1 cellular context compared by ENCODE assay signal in the genomic region with DNA sequence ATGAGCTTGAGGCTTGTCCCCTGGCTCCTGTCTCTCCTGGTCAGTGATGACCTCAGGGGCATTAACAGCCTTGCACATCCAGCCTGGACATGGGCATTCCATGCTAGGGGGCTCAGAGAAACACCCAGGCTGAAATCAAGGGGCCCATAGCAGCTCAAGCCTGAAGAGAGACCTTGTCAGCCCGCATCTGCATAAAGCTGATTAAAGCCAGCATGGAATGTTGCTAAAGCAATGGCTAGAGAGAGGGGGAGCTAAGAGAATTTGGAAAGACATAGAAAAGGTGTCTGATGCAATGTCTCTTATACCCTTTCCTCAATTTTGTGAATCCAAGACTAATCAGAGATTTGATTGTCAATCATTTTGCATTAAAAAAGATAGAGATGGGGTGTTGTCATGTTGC.
TF ChIP-seq lines count a peak whose summit lies in the region.

No MANE protein-coding gene starts in this region.

TF ChIP-seq in GM23338, 12 proteins besides CTCF, POLR2A, EP300 and RAD21 (continued from another document):
- TF ChIP-seq, protein P1, sequence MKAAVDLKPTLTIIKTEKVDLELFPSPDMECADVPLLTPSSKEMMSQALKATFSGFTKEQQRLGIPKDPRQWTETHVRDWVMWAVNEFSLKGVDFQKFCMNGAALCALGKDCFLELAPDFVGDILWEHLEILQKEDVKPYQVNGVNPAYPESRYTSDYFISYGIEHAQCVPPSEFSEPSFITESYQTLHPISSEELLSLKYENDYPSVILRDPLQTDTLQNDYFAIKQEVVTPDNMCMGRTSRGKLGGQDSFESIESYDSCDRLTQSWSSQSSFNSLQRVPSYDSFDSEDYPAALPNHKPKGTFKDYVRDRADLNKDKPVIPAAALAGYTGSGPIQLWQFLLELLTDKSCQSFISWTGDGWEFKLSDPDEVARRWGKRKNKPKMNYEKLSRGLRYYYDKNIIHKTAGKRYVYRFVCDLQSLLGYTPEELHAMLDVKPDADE (IDR thresholded peaks at IDR 0.05) = no peak
- TF ChIP-seq ZNF114 (CRISPR knock-in tag; IDR thresholded peaks at IDR 0.05) = no peak
- no peak for TF ChIP-seq NANOG (IDR thresholded peaks at IDR 0.05; ENCODE audit: borderline replicate concordance)
- TF ChIP-seq STAT1 (IDR thresholded peaks at IDR 0.05; ENCODE audit: unreplicated experiment) = no peak
- TF ChIP-seq EZH2phosphoT487 (IDR thresholded peaks at IDR 0.05; ENCODE audit: unreplicated experiment) = no peak
- no peak for TF ChIP-seq CREB1 (CRISPR knock-in tag; IDR thresholded peaks at IDR 0.05; ENCODE audit: low read depth)
- TF ChIP-seq ZNF462 (CRISPR knock-in tag; IDR thresholded peaks at IDR 0.05) = no peak
- no peak for TF ChIP-seq EZH2 (IDR thresholded peaks at IDR 0.05; ENCODE audit: low read depth, unreplicated experiment)
- no peak for TF ChIP-seq POLR2AphosphoS5 (IDR thresholded peaks at IDR 0.05; ENCODE audit: low read depth)
- TF ChIP-seq ZNF331 (CRISPR knock-in tag; IDR thresholded peaks at IDR 0.05; ENCODE audit: low read depth) = no peak
- no peak for TF ChIP-seq JUNB (IDR thresholded peaks at IDR 0.05; ENCODE audit: unreplicated experiment)
TF ChIP-seq in GM23338: peak in this region for 0.
